Comparison of ENCODE assay signal across 8 cellular contexts in the genomic region with DNA sequence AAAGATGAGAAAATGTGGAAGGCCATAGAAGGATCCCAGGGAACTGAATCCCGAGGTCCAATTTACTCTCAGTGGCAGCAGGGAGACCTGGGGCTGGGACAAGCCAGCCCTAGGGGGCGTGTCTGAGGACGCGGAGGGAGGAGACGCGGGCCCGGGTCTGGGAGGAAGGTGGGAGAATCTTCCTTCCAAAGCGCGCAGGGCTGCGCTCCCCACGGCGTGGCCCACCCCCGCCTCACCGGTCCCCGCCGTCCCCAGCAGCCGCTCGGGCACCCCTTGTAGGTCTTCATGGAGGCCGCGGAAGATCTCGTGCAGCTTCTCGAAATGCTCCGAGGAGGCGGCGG. TPM values are rescaled to one million over a fixed set of nuclear protein-coding genes. Genes with fewer than 3 reads are reported as not detected.
DNase-seq lines count a peak whose midpoint lies in the region; ATAC-seq and TF ChIP-seq lines count a peak whose summit lies in the region.

No MANE protein-coding gene starts in this region.

- peak; percentile 22 for TF ChIP-seq CTCF in AG09309 (IDR thresholded peaks at IDR 0.05; ENCODE audit: control insufficient read depth, insufficient read depth, low read depth, low read length, missing control alignments)

- H3K9me3 Mint-ChIP-seq in dendritic cell treated with granulocyte-macrophage colony-stimulating factor and Interleukin-4, amounts not matched to agents 40 ng/mL and 50 ng/mL, for 4 days: no peaks in the 10 kb centered on the region

- ATAC-seq in GM18907 (IDR thresholded peaks at IDR 0.05; ENCODE audit: unreplicated experiment): peak; percentile 50
- ATAC-seq in HG03139 (IDR thresholded peaks at IDR 0.05; ENCODE audit: unreplicated experiment): peak; percentile 39
- ATAC-seq in left lobe of liver: peak; percentile 86

- peaks cover 73% of the 10 kb centered on the region for H3K36me3 Mint-ChIP-seq in dendritic cell treated with granulocyte-macrophage colony-stimulating factor and Interleukin-4, amounts not matched to agents 40 ng/mL and 50 ng/mL, for 4 days (ENCODE audit: low read depth)

- peaks cover 59% of the 10 kb centered on the region for H3K4me1 Mint-ChIP-seq in dendritic cell treated with granulocyte-macrophage colony-stimulating factor and Interleukin-4, amounts not matched to agents 40 ng/mL and 50 ng/mL, for 4 days (ENCODE audit: low read depth)

- intact Hi-C loops in dendritic cell treated with granulocyte-macrophage colony-stimulating factor and Interleukin-4, amounts not matched to agents 40 ng/mL and 50 ng/mL, for 4 days (cut with micrococcal nuclease): loop anchor here (1.0 kb wide), 1 partner anchor 74 kb away; the partner anchor contains the start of gene PIGH

- no peak for DNase-seq in AG09309 (ENCODE audit: low read depth)
- DNase-seq in NCI-H2227 treated with DMSO at 0.1 percent for 48 hours (lab: John Stamatoyannopoulos, UW): peak; percentile 68
- DNase-seq in activated CD4-positive, alpha-beta T cell treated with anti-CD3 and anti-CD28 coated beads for 4 hours: peak; percentile 41 to 51
- DNase-seq in left lobe of liver (ENCODE audit: low spot score): peak; percentile 78
- peak; percentile 40 to 41 for DNase-seq in stimulated activated CD4-positive, alpha-beta T cell treated with anti-CD3 and anti-CD28 coated beads, Interleukin-2, amount 100 ng/mL, for 48 hours

- no peaks in the 10 kb centered on the region for H3K27me3 Mint-ChIP-seq in dendritic cell treated with granulocyte-macrophage colony-stimulating factor and Interleukin-4, amounts not matched to agents 40 ng/mL and 50 ng/mL, for 4 days

- peak overlapping the region; percentile 92 for H3K4me3 Mint-ChIP-seq in dendritic cell treated with granulocyte-macrophage colony-stimulating factor and Interleukin-4, amounts not matched to agents 40 ng/mL and 50 ng/mL, for 4 days

- peak overlapping the region; percentile 96 for H3K27ac Mint-ChIP-seq in dendritic cell treated with granulocyte-macrophage colony-stimulating factor and Interleukin-4, amounts not matched to agents 40 ng/mL and 50 ng/mL, for 4 days

- H3K4me3 ChIP-seq in AG09309 (ENCODE audit: control insufficient read depth, low read depth, low read length): peak overlapping the region; percentile 71

RNA-seq across cellular contexts. Expression of gene VTI1B, which starts 0.3 kb away (rescaled TPM):
- total RNA-seq in left lobe of liver: 58.9 TPM

RNA-seq across cellular contexts. Expression of gene RDH11, which starts 21.5 kb away (rescaled TPM):
- total RNA-seq in left lobe of liver: 85.1 TPM

RNA-seq across cellular contexts. Expression of gene RDH12, which starts 27.6 kb away (rescaled TPM):
- 1.4 TPM for total RNA-seq in left lobe of liver

RNA-seq across cellular contexts. Expression of gene ARG2, which starts 54.4 kb away (rescaled TPM):
- 0.48 TPM for total RNA-seq in left lobe of liver
